In genomic region chr6:87736809-87737540, GRCh38 we compare ENCODE assay signal across 19 cellular contexts. TPM values are rescaled to one million over a fixed set of nuclear protein-coding genes. Genes with fewer than 3 reads are reported as not detected.
A peak's percentile ranks its signal among the peaks of the same experiment; 100 is the strongest.
DNase-seq lines count a peak whose midpoint lies in the region; ATAC-seq and TF ChIP-seq lines count a peak whose summit lies in the region.
"Had no signal": no experiment of that assay in that cellular context is flagged by ENCODE, and none has a peak within 500 bp of the region (broad histone marks: within the 10 kb centered on the region; RNA-seq: fewer than 3 reads in every experiment).

No MANE protein-coding gene starts in this region.

- 64% methylated on average over 4 of the region's 5 CpGs for WGBS in mammary epithelial cell (ENCODE audit: low coverage, missing lambda C conversion rate)
- 82 to 88% (median 86%) methylated on average over 3 of the region's 5 CpGs for WGBS in psoas muscle, 3 donors

- no peak overlapping the region for H3K4me2 ChIP-seq in mammary epithelial cell (ENCODE audit: insufficient read depth, low read depth, low read length)
- no peak overlapping the region for H3K4me2 ChIP-seq in PC-9

- CTCF ChIA-PET in mammary epithelial cell (lab: Charles Lee; ENCODE audit: low non-redundant PET): no interaction called here
- CTCF ChIA-PET in MCF 10A (lab: Yijun Ruan, JAX): interaction anchor here (0.8 to 1.0 kb wide), 2 partner anchors 35 to 115 kb away, joined by 4 read pairs; partner anchors contain the start of gene AKIRIN2
- CTCF ChIA-PET in activated CD4-positive, alpha-beta memory T cell treated with anti-CD3 and anti-CD28 coated beads for 36 hours (lab: Charles Lee): interaction anchor here (0.9 kb wide), 1 partner anchor 20 kb away, joined by 3 read pairs; no protein-coding TSS in a partner anchor
- CTCF ChIA-PET in PC-9 (lab: Charles Lee): no interaction called here

- peak; percentile 49 for DNase-seq in mammary epithelial cell
- no peak for DNase-seq in MCF 10A (ENCODE audit: unreplicated experiment)
- DNase-seq in activated CD4-positive, alpha-beta memory T cell treated with anti-CD3 and anti-CD28 coated beads for 36 hours: peak; percentile 33
- no peak for DNase-seq in psoas muscle
- no peak for DNase-seq in dorsolateral prefrontal cortex
- DNase-seq in PC-9: no peak
- DNase-seq: adrenal gland; caudate nucleus; COR-L47; effector memory CD4-positive, alpha-beta T cell; NCI-H774; right cardiac atrium; stimulated activated CD4-positive, alpha-beta T cell treated with anti-CD3 and anti-CD28 coated beads, Interleukin-2, amount 100 ng/mL, for 24 hours; SW 1271; testis had no signal

- BruUV-seq in mammary epithelial cell (replicated peaks; lab: Mats Ljungman, UMichigan): no TSS peak
- no TSS peak for BruUV-seq in MCF 10A (replicated peaks; lab: Mats Ljungman, UMichigan)
- no TSS peak for BruUV-seq in PC-9 (replicated peaks; lab: Mats Ljungman, UMichigan)

- intact Hi-C loops in mammary epithelial cell (cut with micrococcal nuclease): no loop called here
- intact Hi-C loops in MCF 10A (cut with micrococcal nuclease): no loop called here
- intact Hi-C loops in activated CD4-positive, alpha-beta memory T cell treated with anti-CD3 and anti-CD28 coated beads for 36 hours (cut with micrococcal nuclease): no loop called here
- intact Hi-C loops in psoas muscle (cut with DNase I): no loop called here
- intact Hi-C loops in dorsolateral prefrontal cortex (cut with DNase I): no loop called here
- intact Hi-C loops in PC-9 (cut with micrococcal nuclease; ENCODE audit: unreplicated experiment): no loop called here

- no peak overlapping the region for H3K9ac ChIP-seq in mammary epithelial cell (ENCODE audit: insufficient read depth, low read length)

- no peaks in the 10 kb centered on the region for H3K36me3 Mint-ChIP-seq in MCF 10A (ENCODE audit: insufficient read depth, unreplicated experiment)
- H3K36me3 Mint-ChIP-seq in activated CD4-positive, alpha-beta memory T cell treated with anti-CD3 and anti-CD28 coated beads for 36 hours: no peaks in the 10 kb centered on the region
- H3K36me3 Mint-ChIP-seq: mesothelial cell of epicardium had no signal

- H2AFZ ChIP-seq in mammary epithelial cell (ENCODE audit: low read depth, low read length) (no peak overlapping the region), PC-9 (no peak overlapping the region)

- H3K4me1 Mint-ChIP-seq in MCF 10A (ENCODE audit: insufficient read depth, unreplicated experiment): peaks cover 6% of the 10 kb centered on the region
- peaks cover 41% of the 10 kb centered on the region for H3K4me1 Mint-ChIP-seq in activated CD4-positive, alpha-beta memory T cell treated with anti-CD3 and anti-CD28 coated beads for 36 hours (ENCODE audit: low read depth)

- no peaks in the 10 kb centered on the region for H3K79me2 ChIP-seq in mammary epithelial cell (ENCODE audit: insufficient read depth, low read length)
- no peaks in the 10 kb centered on the region for H3K79me2 ChIP-seq in PC-9 (ENCODE audit: low read depth)

- H3K4me1 ChIP-seq in mammary epithelial cell (ENCODE audit: insufficient read depth, low read length): peaks cover 17% of the 10 kb centered on the region
- H3K4me1 ChIP-seq in neutrophil (ENCODE audit: control insufficient read depth in 1 of 2, insufficient read depth in 1 of 2, low read depth in 1 of 2, low read length in 1 of 2): peaks cover 27 to 32% of the 10 kb centered on the region in 2 experiments
- peaks cover 8% of the 10 kb centered on the region for H3K4me1 ChIP-seq in psoas muscle
- H3K4me1 ChIP-seq in PC-9 (replicated peaks; ENCODE audit: insufficient read depth): peaks cover 12% of the 10 kb centered on the region

- H3F3A ChIP-seq in PC-9 (ENCODE audit: insufficient read depth, low read depth): peaks cover 16% of the 10 kb centered on the region

- no peaks in the 10 kb centered on the region for H3K27me3 Mint-ChIP-seq in MCF 10A (ENCODE audit: insufficient read depth, unreplicated experiment)
- H3K27me3 Mint-ChIP-seq in activated CD4-positive, alpha-beta memory T cell treated with anti-CD3 and anti-CD28 coated beads for 36 hours: no peaks in the 10 kb centered on the region

- H4K20me1 ChIP-seq in mammary epithelial cell (ENCODE audit: insufficient read depth, low read length): no peaks in the 10 kb centered on the region
- H4K20me1 ChIP-seq in PC-9 (ENCODE audit: insufficient read depth): no peaks in the 10 kb centered on the region

- H3K9me3 ChIP-seq in mammary epithelial cell (replicated peaks; ENCODE audit: insufficient read depth, low read length) (no peaks in the 10 kb centered on the region), neutrophil (no peaks in the 10 kb centered on the region), psoas muscle (no peaks in the 10 kb centered on the region), PC-9 (ENCODE audit: insufficient read depth, low read depth) (no peaks in the 10 kb centered on the region)
- H3K9me3 ChIP-seq: adrenal gland, testis had no signal

- H3K36me3 ChIP-seq in mammary epithelial cell (ENCODE audit: insufficient read depth, low read length): no peaks in the 10 kb centered on the region
- H3K36me3 ChIP-seq in neutrophil: no peaks in the 10 kb centered on the region
- H3K36me3 ChIP-seq in psoas muscle (ENCODE audit: insufficient read depth in 1 of 2, low read depth in 1 of 2): no peaks in the 10 kb centered on the region
- H3K36me3 ChIP-seq in PC-9 (ENCODE audit: low read depth): no peaks in the 10 kb centered on the region
- H3K36me3 ChIP-seq: adrenal gland had no signal

- no peak for TF ChIP-seq CTCF in mammary epithelial cell (conservative IDR thresholded peaks at IDR 0.05 in 1 of 2, IDR thresholded peaks at IDR 0.05 in 1 of 2; ENCODE audit: extremely low read depth in 1 of 2, insufficient read depth in 1 of 2, low read depth in 1 of 2, low read length in 2 of 2)
- TF ChIP-seq CTCF in MCF 10A (IDR thresholded peaks at IDR 0.05; ENCODE audit: unreplicated experiment): no peak
- no peak for TF ChIP-seq CTCF in neutrophil (IDR thresholded peaks at IDR 0.05)
- no peak for TF ChIP-seq CTCF in psoas muscle (IDR thresholded peaks at IDR 0.05)
- no peak for TF ChIP-seq CTCF in dorsolateral prefrontal cortex (IDR thresholded peaks at IDR 0.05 in 54 of 56, conservative IDR thresholded peaks at IDR 0.05 in 2 of 56; ENCODE audit: low read depth in 1 of 56, partially characterized antibody in 56 of 56)
- no peak for TF ChIP-seq CTCF in PC-9 (conservative IDR thresholded peaks at IDR 0.05)

- H3K4me3 Mint-ChIP-seq in MCF 10A (ENCODE audit: unreplicated experiment): no peak overlapping the region
- no peak overlapping the region for H3K4me3 Mint-ChIP-seq in activated CD4-positive, alpha-beta memory T cell treated with anti-CD3 and anti-CD28 coated beads for 36 hours
- H3K4me3 Mint-ChIP-seq: mesothelial cell of epicardium had no signal

- H3K9me3 Mint-ChIP-seq in MCF 10A (ENCODE audit: unreplicated experiment): no peaks in the 10 kb centered on the region
- H3K9me3 Mint-ChIP-seq in activated CD4-positive, alpha-beta memory T cell treated with anti-CD3 and anti-CD28 coated beads for 36 hours: peaks cover 2% of the 10 kb centered on the region
- H3K9me3 Mint-ChIP-seq: mesothelial cell of epicardium had no signal

- POLR2A ChIA-PET in MCF 10A (lab: Yijun Ruan, JAX) (no interaction called here), PC-9 (lab: Charles Lee; ENCODE audit: unreplicated experiment) (interaction anchor here (0.7 kb wide), 1 partner anchor 50 kb away, joined by 10 read pairs; no protein-coding TSS in a partner anchor)
- POLR2A ChIA-PET in activated CD4-positive, alpha-beta memory T cell treated with anti-CD3 and anti-CD28 coated beads for 36 hours (lab: Charles Lee): interaction anchor here (1.8 to 2.6 kb wide), 2 partner anchors 13 to 20 kb away, joined by 7 to 9 read pairs; no protein-coding TSS in a partner anchor

- H3K27me3 ChIP-seq in mammary epithelial cell (ENCODE audit: insufficient read depth, low read length) (no peaks in the 10 kb centered on the region), neutrophil (no peaks in the 10 kb centered on the region), psoas muscle (ENCODE audit: insufficient read depth in 3 of 3, low read length in 2 of 3) (no peaks in the 10 kb centered on the region), dorsolateral prefrontal cortex (no peaks in the 10 kb centered on the region), PC-9 (ENCODE audit: insufficient read depth, low read depth) (no peaks in the 10 kb centered on the region)
- H3K27me3 ChIP-seq: adrenal gland, testis had no signal

- H3K27ac Mint-ChIP-seq in MCF 10A (ENCODE audit: low read depth, unreplicated experiment): no peak overlapping the region
- peak overlapping the region; percentile 86 for H3K27ac Mint-ChIP-seq in activated CD4-positive, alpha-beta memory T cell treated with anti-CD3 and anti-CD28 coated beads for 36 hours
- H3K27ac Mint-ChIP-seq: mesothelial cell of epicardium had no signal

- no peak overlapping the region for H3K27ac ChIP-seq in mammary epithelial cell (ENCODE audit: insufficient read depth, low read depth, low read length)
- peak overlapping the region; percentile 24 for H3K27ac ChIP-seq in neutrophil
- no peak overlapping the region for H3K27ac ChIP-seq in psoas muscle
- no peak overlapping the region for H3K27ac ChIP-seq in dorsolateral prefrontal cortex
- H3K27ac ChIP-seq in PC-9: no peak overlapping the region
- H3K27ac ChIP-seq: adrenal gland, testis had no signal

- H3K4me3 ChIP-seq in mammary epithelial cell (replicated peaks in 1 of 3; ENCODE audit: insufficient read depth in 1 of 3, low read depth in 2 of 3, low read length in 3 of 3) (no peak overlapping the region), neutrophil (ENCODE audit: low read depth in 1 of 2, low read length in 1 of 2) (no peak overlapping the region), psoas muscle (no peak overlapping the region), dorsolateral prefrontal cortex (no peak overlapping the region), PC-9 (no peak overlapping the region)
- H3K4me3 ChIP-seq: adrenal gland, testis had no signal

- ATAC-seq in HG02852 (IDR thresholded peaks at IDR 0.05; ENCODE audit: unreplicated experiment) (peak; percentile 43), psoas muscle (no peak)
- ATAC-seq: HCT116, right cardiac atrium had no signal

- dilution Hi-C loops in mammary epithelial cell (cut with HindIII; ENCODE audit: low sequenced_read_pairs): no loop called here

- in situ Hi-C loops in mammary epithelial cell (cut with MboI; ENCODE audit: low sequenced_read_pairs in 2 of 2): no loop called here

- no peaks in the 10 kb centered on the region for H3K9me2 ChIP-seq in PC-9 (ENCODE audit: insufficient read depth)

RNA-seq across cellular contexts. Expression of gene AKIRIN2, which starts 34.9 kb away (rescaled TPM):
- total RNA-seq in mammary epithelial cell (10 to 100 TPM; 32.7 to 65.7 TPM), MCF 10A (2022) (47.6 and 48.1 TPM in 2 replicates), psoas muscle (100 to 1,000 TPM in 3 of 4 donors, 10 to 100 TPM in 1; 71.9 to 188 (median 141) TPM), dorsolateral prefrontal cortex (10 to 100 TPM; 38.8 to 78.6 (median 58.0) TPM), PC-9 (2021) (34.7 and 48.3 TPM in 2 replicates)
- polyA plus RNA-seq in mammary epithelial cell (23.1 TPM), psoas muscle (100 to 1,000 TPM in 1 of 3 donors, 10 to 100 TPM in 2; 65.0 to 127 (median 87.6) TPM)
- polyA minus RNA-seq in mammary epithelial cell: 36.7 TPM
- 10 to 100 TPM; 45.7 to 46.0 TPM for total RNA-seq in activated CD4-positive, alpha-beta memory T cell treated with anti-CD3 and anti-CD28 coated beads for 36 hours

Comparison
In these comparisons a context has a peak if more than half of its experiments do, and no peak if none do; other contexts are left out.
1. DNase-seq: peak in mammary epithelial cell (single experiment) and activated CD4-positive, alpha-beta memory T cell treated with anti-CD3 and anti-CD28 coated beads for 36 hours (single experiment); none in MCF 10A (single experiment), psoas muscle (0 of 2), dorsolateral prefrontal cortex (0 of 10) and PC-9 (0 of 2).
2. CTCF ChIA-PET loops: an anchor here in MCF 10A (0.8 to 1.0 kb wide) and activated CD4-positive, alpha-beta memory T cell treated with anti-CD3 and anti-CD28 coated beads for 36 hours (0.9 kb wide); none called in mammary epithelial cell and PC-9.